28 cellular contexts compared by ENCODE assay signal in genomic region chr20:36205026-36205425, GRCh38.
"Had no signal": no experiment of that assay in that cellular context is flagged by ENCODE, and none has a peak within 500 bp of the region (broad histone marks: within the 10 kb centered on the region; RNA-seq: fewer than 3 reads in every experiment).

No MANE protein-coding gene starts in this region.

- H3K36me3 ChIP-seq: WERI-Rb-1 had no signal

- H3K9me3 ChIP-seq: body of pancreas, esophagus muscularis mucosa, gastroesophageal sphincter, heart right ventricle had no signal

- H3K27ac ChIP-seq: body of pancreas, esophagus muscularis mucosa, foreskin keratinocyte, gastroesophageal sphincter, heart right ventricle, WERI-Rb-1 had no signal

- H3K4me1 ChIP-seq: body of pancreas, foreskin keratinocyte had no signal

- H3K4me3 ChIP-seq: body of pancreas, esophagus muscularis mucosa, gastroesophageal sphincter, heart right ventricle had no signal

- H3K27me3 ChIP-seq: body of pancreas, esophagus muscularis mucosa, gastroesophageal sphincter, heart right ventricle had no signal

- DNase-seq: activated B cell treated with CpG ODN at 0.5 μM for 24 hours; activated CD4-positive, alpha-beta T cell treated with anti-CD3 and anti-CD28 coated beads for 48 hours; activated CD4-positive, alpha-beta T cell treated with anti-CD3 and anti-CD28 coated beads, Interleukin-2, amount 50 U/mL, for 1 hour; activated CD4-positive, alpha-beta T cell treated with anti-CD3 and anti-CD28 coated beads, Interleukin-2, amount 50 U/mL, for 48 hours; activated CD8-positive, alpha-beta memory T cell treated with anti-CD3 and anti-CD28 coated beads for 24 hours; activated CD8-positive, alpha-beta T cell treated with anti-CD3 and anti-CD28 coated beads for 36 hours; activated effector memory CD4-positive, alpha-beta T cell treated with Interleukin-2 at 50 U/mL for 16 hours; activated gamma-delta T cell treated with Interleukin-2 at 50 U/mL for 16 hours; activated naive CD4-positive, alpha-beta T cell treated with anti-CD3 and anti-CD28 coated beads, Interleukin-2, amount 50 U/mL, for 16 hours; activated naive CD4-positive, alpha-beta T cell treated with Interleukin-2 at 50 U/mL for 16 hours; activated T-cell treated with anti-CD3 and anti-CD28 coated beads, Interleukin-2, amount 50 U/mL, for 4 hours; amygdala; aorta; body of pancreas; caudate nucleus; cortex of kidney; dermis blood vessel endothelial cell; effector CD4-positive, alpha-beta T cell; effector memory CD8-positive, alpha-beta T cell; erythroblast; foreskin keratinocyte; heart right ventricle; T-helper 1 cell; T-helper 17 cell; T1000; WERI-Rb-1 had no signal
